13 cellular contexts compared by ENCODE assay signal in genomic region chr4:110164251-110164650, GRCh38. TPM values are rescaled to one million over a fixed set of nuclear protein-coding genes. Genes with fewer than 3 reads are reported as not detected.
A peak's percentile ranks its signal among the peaks of the same experiment; 100 is the strongest.
DNase-seq lines count a peak whose midpoint lies in the region; ATAC-seq and TF ChIP-seq lines count a peak whose summit lies in the region.
"Had no signal": no experiment of that assay in that cellular context is flagged by ENCODE, and none has a peak within 500 bp of the region (broad histone marks: within the 10 kb centered on the region; RNA-seq: fewer than 3 reads in every experiment).

No MANE protein-coding gene starts in this region.

- no peak for TF ChIP-seq EP300 in transverse colon (IDR thresholded peaks at IDR 0.05; ENCODE audit: low read depth)

- POLR2A ChIA-PET in CD8-positive, alpha-beta T cell (lab: Charles Lee), result interaction anchor here (1.5 to 2.1 kb wide), 3 partner anchors 17 to 33 kb away, joined by 5 to 28 read pairs (median 11); partner anchors contain the start of gene ELOVL6

- H3K27me3 Mint-ChIP-seq in CD8-positive, alpha-beta T cell (ENCODE audit: low read depth), result no peaks in the 10 kb centered on the region

- H3K4me3 Mint-ChIP-seq in CD8-positive, alpha-beta T cell, result no peak overlapping the region
- H3K4me3 Mint-ChIP-seq: mesothelial cell of epicardium had no signal

- CTCF ChIA-PET in CD8-positive, alpha-beta T cell (lab: Charles Lee), result interaction anchor here (1.0 kb wide), 1 partner anchor 115 kb away, joined by 4 read pairs; no protein-coding TSS in a partner anchor

- intact Hi-C loops in CD8-positive, alpha-beta T cell (cut with DNase I, micrococcal nuclease), result loop anchor here (2.0 to 5.0 kb wide), 2 partner anchors 13 to 33 kb away; partner anchors contain the start of gene ELOVL6 (in 1 of the 2)
- intact Hi-C loops in body of pancreas (cut with DNase I), result no loop called here
- intact Hi-C loops in transverse colon (cut with DNase I; ENCODE audit: low total_unique reads), result no loop called here

- peaks cover 38% of the 10 kb centered on the region for H3K4me1 Mint-ChIP-seq in CD8-positive, alpha-beta T cell (ENCODE audit: low read depth)

- no peak overlapping the region for H3K4me3 ChIP-seq in CD8-positive, alpha-beta T cell (ENCODE audit: low read depth, low read length)
- H3K4me3 ChIP-seq in body of pancreas, result no peak overlapping the region
- H3K4me3 ChIP-seq in transverse colon, result no peak overlapping the region
- H3K4me3 ChIP-seq: heart left ventricle had no signal

- H3K27me3 ChIP-seq in CD8-positive, alpha-beta T cell (ENCODE audit: insufficient read depth, low read length), result no peaks in the 10 kb centered on the region
- no peaks in the 10 kb centered on the region for H3K27me3 ChIP-seq in body of pancreas
- no peaks in the 10 kb centered on the region for H3K27me3 ChIP-seq in transverse colon
- H3K27me3 ChIP-seq: heart left ventricle had no signal

- H3K27ac Mint-ChIP-seq in CD8-positive, alpha-beta T cell, result peak overlapping the region; percentile 55

- H3K27ac ChIP-seq in CD8-positive, alpha-beta T cell (ENCODE audit: low read depth, low read length), result no peak overlapping the region
- H3K27ac ChIP-seq in body of pancreas (no peak overlapping the region), transverse colon (peak overlapping the region in 2 of 4 donors; percentile 19)
- H3K27ac ChIP-seq: HL-60 had no signal

- no peaks in the 10 kb centered on the region for H3K36me3 ChIP-seq in CD8-positive, alpha-beta T cell (ENCODE audit: insufficient read depth, low read length)
- H3K36me3 ChIP-seq in body of pancreas (replicated peaks in 1 of 2; ENCODE audit: insufficient read depth in 1 of 2, low read depth in 2 of 2) (no peaks in the 10 kb centered on the region), transverse colon (no peaks in the 10 kb centered on the region)
- H3K36me3 ChIP-seq: heart left ventricle had no signal

- ATAC-seq in CD8-positive, alpha-beta T cell, result no peak
- ATAC-seq in GM18517 (IDR thresholded peaks at IDR 0.05; ENCODE audit: unreplicated experiment) (no peak), body of pancreas (no peak)

- in situ Hi-C loops in transverse colon (cut with MboI; ENCODE audit: low pct_ligation_motif_present in 1 of 4, low pct_unique_long_range_greater_than_20kb in 1 of 4, low sequenced_read_pairs in 3 of 4), result no loop called here

- 81 to 90% methylated on average over 5 of the region's 5 CpGs for WGBS in body of pancreas, 2 donors
- WGBS in transverse colon (ENCODE audit: low coverage in 1 of 2), 2 donors, result 95% methylated on average over 5 of the region's 5 CpGs; no CpG with 5 or more reads in 1 of the 2 donors

- no peak for TF ChIP-seq CTCF in CD8-positive, alpha-beta T cell (IDR thresholded peaks at IDR 0.05)
- TF ChIP-seq CTCF in body of pancreas (IDR thresholded peaks at IDR 0.05), result no peak
- no peak for TF ChIP-seq CTCF in transverse colon (IDR thresholded peaks at IDR 0.05)

- H3K9me3 Mint-ChIP-seq in CD8-positive, alpha-beta T cell, result peaks cover 2% of the 10 kb centered on the region
- H3K9me3 Mint-ChIP-seq: mesothelial cell of epicardium had no signal

- TF ChIP-seq POLR2A in body of pancreas (IDR thresholded peaks at IDR 0.05) (no peak), transverse colon (IDR thresholded peaks at IDR 0.05) (no peak)

- H3K4me1 ChIP-seq in CD8-positive, alpha-beta T cell (ENCODE audit: insufficient read depth, low read length), result peaks cover 28% of the 10 kb centered on the region
- H3K4me1 ChIP-seq in body of pancreas (peaks cover 10% of the 10 kb centered on the region), transverse colon (peaks cover 0 to 26% (median 17%) of the 10 kb centered on the region in 4 donors)

- DNase-seq in CD8-positive, alpha-beta T cell, result no peak
- DNase-seq in HT-29 (ENCODE audit: low spot score) (peak; percentile 12), astrocyte of the hippocampus (ENCODE audit: low read depth, low spot score) (peak; percentile 60), myocyte (ENCODE audit: low read depth) (peak; percentile 61), body of pancreas (no peak), transverse colon (no peak), NK-92 (lab: John Stamatoyannopoulos, UW; ENCODE audit: unreplicated experiment) (no peak)
- DNase-seq: activated CD4-positive, CD25-positive, alpha-beta regulatory T cell; heart left ventricle; NCI-H1694 had no signal

- H3K36me3 Mint-ChIP-seq in CD8-positive, alpha-beta T cell, result no peaks in the 10 kb centered on the region

- no peaks in the 10 kb centered on the region for H3K9me3 ChIP-seq in CD8-positive, alpha-beta T cell (ENCODE audit: low read length)
- no peaks in the 10 kb centered on the region for H3K9me3 ChIP-seq in body of pancreas
- H3K9me3 ChIP-seq in transverse colon, result no peaks in the 10 kb centered on the region

RNA-seq across cellular contexts. Expression of gene ELOVL6, which starts 34.2 kb away (rescaled TPM):
- total RNA-seq in CD8-positive, alpha-beta T cell, result 1 to 10 TPM in 1 of 2 experiments, under 1 TPM in 1; 0.78 to 1.4 TPM
- total RNA-seq in HT-29 (2014; rRNA removed; shearing (Covaris generic)), result 8.1 and 8.8 TPM in 2 replicates
- total RNA-seq in myocyte (3.6 and 8.9 TPM in 2 replicates), body of pancreas (under 1 TPM; 0.78 to 0.99 TPM), transverse colon (10 to 100 TPM in 3 of 4 donors, 1 to 10 TPM in 1; 3.4 to 25.9 (median 11.4) TPM)
- 6.0 TPM for polyA plus RNA-seq in myocyte (2012)

Comparison
In these comparisons a context has a peak if more than half of its experiments do, and no peak if none do; other contexts are left out.
1. DNase-seq: peak in HT-29 (single experiment), astrocyte of the hippocampus (single experiment) and myocyte (single experiment); none in CD8-positive, alpha-beta T cell (0 of 7), body of pancreas (0 of 4), transverse colon (single experiment) and NK-92 (single experiment).
2. intact Hi-C loops: an anchor here in CD8-positive, alpha-beta T cell (2.0 to 5.0 kb wide); none called in body of pancreas and transverse colon.